ENCODE assay signal across 1 cellular context in the genomic region with DNA sequence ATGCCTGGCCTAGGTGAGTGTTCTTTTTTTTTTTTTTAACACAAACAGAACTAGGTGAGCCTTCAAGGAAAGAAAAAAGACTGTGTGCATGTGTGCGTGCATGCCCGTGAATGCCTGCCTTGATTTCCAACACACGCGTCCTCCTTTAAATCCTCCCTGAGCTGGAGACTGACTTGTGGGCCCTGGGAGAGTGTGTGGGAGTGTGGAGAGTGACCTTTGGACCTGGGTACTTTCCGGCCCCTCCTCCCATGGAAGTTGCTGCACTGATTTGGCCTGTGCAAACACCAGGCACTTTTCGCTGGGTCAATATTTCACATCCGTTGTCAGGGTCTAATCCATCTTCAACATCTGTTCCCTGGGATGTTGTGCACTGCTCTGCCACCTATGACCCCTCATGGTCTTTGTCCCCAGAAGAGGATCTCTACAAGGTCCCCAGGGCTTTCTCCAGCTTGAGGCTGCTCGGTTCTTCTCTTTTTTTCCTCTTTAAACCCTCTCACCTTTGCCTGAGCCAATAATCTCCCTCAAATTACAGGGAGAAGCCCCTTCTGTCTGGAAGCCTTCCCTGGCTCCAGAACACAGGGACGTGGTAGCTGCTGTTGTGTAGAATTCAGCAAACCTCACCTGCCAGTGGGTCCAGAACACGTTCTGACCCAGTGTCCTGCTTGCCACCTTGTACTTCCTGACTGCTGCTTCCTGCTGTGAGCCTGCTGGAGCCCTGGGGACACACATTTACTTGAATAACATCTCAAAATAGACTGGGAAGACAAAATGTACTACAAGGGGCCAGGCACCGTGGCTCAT.
TF ChIP-seq lines count a peak whose summit lies in the region.

No MANE protein-coding gene starts in this region.

TF ChIP-seq in GM23338, 12 proteins besides CTCF, POLR2A, EP300 and RAD21 (continued from another document):
- TF ChIP-seq, protein P1, sequence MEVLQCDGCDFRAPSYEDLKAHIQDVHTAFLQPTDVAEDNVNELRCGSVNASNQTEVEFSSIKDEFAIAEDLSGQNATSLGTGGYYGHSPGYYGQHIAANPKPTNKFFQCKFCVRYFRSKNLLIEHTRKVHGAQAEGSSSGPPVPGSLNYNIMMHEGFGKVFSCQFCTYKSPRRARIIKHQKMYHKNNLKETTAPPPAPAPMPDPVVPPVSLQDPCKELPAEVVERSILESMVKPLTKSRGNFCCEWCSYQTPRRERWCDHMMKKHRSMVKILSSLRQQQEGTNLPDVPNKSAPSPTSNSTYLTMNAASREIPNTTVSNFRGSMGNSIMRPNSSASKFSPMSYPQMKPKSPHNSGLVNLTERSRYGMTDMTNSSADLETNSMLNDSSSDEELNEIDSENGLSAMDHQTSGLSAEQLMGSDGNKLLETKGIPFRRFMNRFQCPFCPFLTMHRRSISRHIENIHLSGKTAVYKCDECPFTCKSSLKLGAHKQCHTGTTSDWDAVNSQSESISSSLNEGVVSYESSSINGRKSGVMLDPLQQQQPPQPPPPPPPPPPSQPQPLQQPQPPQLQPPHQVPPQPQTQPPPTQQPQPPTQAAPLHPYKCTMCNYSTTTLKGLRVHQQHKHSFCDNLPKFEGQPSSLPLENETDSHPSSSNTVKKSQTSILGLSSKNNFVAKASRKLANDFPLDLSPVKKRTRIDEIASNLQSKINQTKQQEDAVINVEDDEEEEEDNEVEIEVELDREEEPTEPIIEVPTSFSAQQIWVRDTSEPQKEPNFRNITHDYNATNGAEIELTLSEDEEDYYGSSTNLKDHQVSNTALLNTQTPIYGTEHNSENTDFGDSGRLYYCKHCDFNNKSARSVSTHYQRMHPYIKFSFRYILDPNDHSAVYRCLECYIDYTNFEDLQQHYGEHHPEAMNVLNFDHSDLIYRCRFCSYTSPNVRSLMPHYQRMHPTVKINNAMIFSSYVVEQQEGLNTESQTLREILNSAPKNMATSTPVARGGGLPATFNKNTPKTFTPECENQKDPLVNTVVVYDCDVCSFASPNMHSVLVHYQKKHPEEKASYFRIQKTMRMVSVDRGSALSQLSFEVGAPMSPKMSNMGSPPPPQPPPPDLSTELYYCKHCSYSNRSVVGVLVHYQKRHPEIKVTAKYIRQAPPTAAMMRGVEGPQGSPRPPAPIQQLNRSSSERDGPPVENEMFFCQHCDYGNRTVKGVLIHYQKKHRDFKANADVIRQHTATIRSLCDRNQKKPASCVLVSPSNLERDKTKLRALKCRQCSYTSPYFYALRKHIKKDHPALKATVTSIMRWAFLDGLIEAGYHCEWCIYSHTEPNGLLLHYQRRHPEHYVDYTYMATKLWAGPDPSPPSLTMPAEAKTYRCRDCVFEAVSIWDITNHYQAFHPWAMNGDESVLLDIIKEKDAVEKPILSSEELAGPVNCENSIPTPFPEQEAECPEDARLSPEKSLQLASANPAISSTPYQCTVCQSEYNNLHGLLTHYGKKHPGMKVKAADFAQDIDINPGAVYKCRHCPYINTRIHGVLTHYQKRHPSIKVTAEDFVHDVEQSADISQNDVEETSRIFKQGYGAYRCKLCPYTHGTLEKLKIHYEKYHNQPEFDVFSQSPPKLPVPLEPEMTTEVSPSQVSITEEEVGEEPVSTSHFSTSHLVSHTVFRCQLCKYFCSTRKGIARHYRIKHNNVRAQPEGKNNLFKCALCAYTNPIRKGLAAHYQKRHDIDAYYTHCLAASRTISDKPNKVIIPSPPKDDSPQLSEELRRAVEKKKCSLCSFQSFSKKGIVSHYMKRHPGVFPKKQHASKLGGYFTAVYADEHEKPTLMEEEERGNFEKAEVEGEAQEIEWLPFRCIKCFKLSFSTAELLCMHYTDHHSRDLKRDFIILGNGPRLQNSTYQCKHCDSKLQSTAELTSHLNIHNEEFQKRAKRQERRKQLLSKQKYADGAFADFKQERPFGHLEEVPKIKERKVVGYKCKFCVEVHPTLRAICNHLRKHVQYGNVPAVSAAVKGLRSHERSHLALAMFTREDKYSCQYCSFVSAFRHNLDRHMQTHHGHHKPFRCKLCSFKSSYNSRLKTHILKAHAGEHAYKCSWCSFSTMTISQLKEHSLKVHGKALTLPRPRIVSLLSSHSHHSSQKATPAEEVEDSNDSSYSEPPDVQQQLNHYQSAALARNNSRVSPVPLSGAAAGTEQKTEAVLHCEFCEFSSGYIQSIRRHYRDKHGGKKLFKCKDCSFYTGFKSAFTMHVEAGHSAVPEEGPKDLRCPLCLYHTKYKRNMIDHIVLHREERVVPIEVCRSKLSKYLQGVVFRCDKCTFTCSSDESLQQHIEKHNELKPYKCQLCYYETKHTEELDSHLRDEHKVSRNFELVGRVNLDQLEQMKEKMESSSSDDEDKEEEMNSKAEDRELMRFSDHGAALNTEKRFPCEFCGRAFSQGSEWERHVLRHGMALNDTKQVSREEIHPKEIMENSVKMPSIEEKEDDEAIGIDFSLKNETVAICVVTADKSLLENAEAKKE (CRISPR knock-in tag; IDR thresholded peaks at IDR 0.05): no peak
